In genomic region chr17:17507465-17508011, GRCh38 we compare ENCODE assay signal across 23 cellular contexts. TPM values are rescaled to one million over a fixed set of nuclear protein-coding genes. Genes with fewer than 3 reads are reported as not detected.
DNase-seq lines count a peak whose midpoint lies in the region; ATAC-seq and TF ChIP-seq lines count a peak whose summit lies in the region.
"Had no signal": no experiment of that assay in that cellular context is flagged by ENCODE, and none has a peak within 500 bp of the region (broad histone marks: within the 10 kb centered on the region; RNA-seq: fewer than 3 reads in every experiment).

No MANE protein-coding gene starts in this region.

- no peak overlapping the region for H3K27ac Mint-ChIP-seq in activated naive CD4-positive, alpha-beta T cell treated with anti-CD3 and anti-CD28 coated beads for 36 hours
- H3K27ac Mint-ChIP-seq: activated T-cell treated with anti-CD3 and anti-CD28 coated beads, Interleukin-2, amount 50 U/mL, for 24 hours; CD14-positive monocyte; GM23338; natural killer cell; stimulated activated naive B cell treated with anti-CD40 and anti-IgM and Interleukin-4, amounts not matched to agents 10 μg/mL and 1 μg/mL and 100 μg/mL, for 72 hours; T-helper 2 cell treated with Interferon-gamma antibody and Interleukin-4, amounts not matched to agents 5 μg/mL and 100 μg/mL, for 36 hours; WTC11 had no signal

- ATAC-seq in Right ventricle myocardium superior (ENCODE audit: poor library complexity): no peak
- ATAC-seq in mucosa of descending colon: no peak
- ATAC-seq: GM12878; GM23338; natural killer cell; stimulated activated naive B cell treated with anti-CD40 and anti-IgM and Interleukin-4, amounts not matched to agents 10 μg/mL and 1 μg/mL and 100 μg/mL, for 72 hours; WTC11 had no signal

- H3K4me3 ChIP-seq in mucosa of descending colon: no peak overlapping the region
- no peak overlapping the region for H3K4me3 ChIP-seq in coronary artery
- H3K4me3 ChIP-seq: GM12878, GM23338, pancreas, thoracic aorta had no signal

- intact Hi-C loops in Right ventricle myocardium superior (cut with DNase I): no loop called here
- intact Hi-C loops in mucosa of descending colon (cut with DNase I, micrococcal nuclease): loop anchor here (10.0 kb wide), 2 partner anchors 57 to 117 kb away; no protein-coding TSS in a partner anchor
- intact Hi-C loops in activated naive CD4-positive, alpha-beta T cell treated with anti-CD3 and anti-CD28 coated beads for 36 hours (cut with micrococcal nuclease): no loop called here

- H3K4me3 Mint-ChIP-seq in activated naive CD4-positive, alpha-beta T cell treated with anti-CD3 and anti-CD28 coated beads for 36 hours: no peak overlapping the region
- H3K4me3 Mint-ChIP-seq: activated T-cell treated with anti-CD3 and anti-CD28 coated beads, Interleukin-2, amount 50 U/mL, for 24 hours; CD14-positive monocyte; GM23338; natural killer cell; stimulated activated naive B cell treated with anti-CD40 and anti-IgM and Interleukin-4, amounts not matched to agents 10 μg/mL and 1 μg/mL and 100 μg/mL, for 72 hours; T-helper 2 cell treated with Interferon-gamma antibody and Interleukin-4, amounts not matched to agents 5 μg/mL and 100 μg/mL, for 36 hours; WTC11 had no signal

- H3K36me3 Mint-ChIP-seq in activated naive CD4-positive, alpha-beta T cell treated with anti-CD3 and anti-CD28 coated beads for 36 hours (ENCODE audit: low read depth): no peaks in the 10 kb centered on the region
- H3K36me3 Mint-ChIP-seq: natural killer cell; stimulated activated naive B cell treated with anti-CD40 and anti-IgM and Interleukin-4, amounts not matched to agents 10 μg/mL and 1 μg/mL and 100 μg/mL, for 72 hours; WTC11 had no signal

- CTCF ChIA-PET in activated naive CD4-positive, alpha-beta T cell treated with anti-CD3 and anti-CD28 coated beads for 36 hours (lab: Charles Lee): interaction anchor here (0.9 to 1.8 kb wide), 2 partner anchors 11 to 61 kb away, joined by 3 to 9 read pairs; partner anchors contain the start of gene RASD1

- H3K4me1 Mint-ChIP-seq in activated naive CD4-positive, alpha-beta T cell treated with anti-CD3 and anti-CD28 coated beads for 36 hours (ENCODE audit: low read depth): no peaks in the 10 kb centered on the region

- no peak overlapping the region for H3K27ac ChIP-seq in coronary artery
- H3K27ac ChIP-seq: thoracic aorta had no signal

- no peaks in the 10 kb centered on the region for H3K9me3 ChIP-seq in mucosa of descending colon
- H3K9me3 ChIP-seq: pancreas, thoracic aorta had no signal

- H3K36me3 ChIP-seq in mucosa of descending colon (ENCODE audit: low read depth): no peaks in the 10 kb centered on the region
- H3K36me3 ChIP-seq: pancreas, thoracic aorta had no signal

- DNase-seq in DMS 273 treated with DMSO at 0.1 percent for 48 hours (lab: John Stamatoyannopoulos, UW): peak; percentile 27
- peak; percentile 84 for DNase-seq in NCI-H69 (lab: John Stamatoyannopoulos, UW)
- peak; percentile 35 for DNase-seq in Right ventricle myocardium superior
- peak in 2 of 3 donors; percentile 19 to 42 for DNase-seq in mucosa of descending colon
- DNase-seq in coronary artery (ENCODE audit: low spot score): no peak
- DNase-seq in NCI-H1436 treated with DMSO at 0.1 percent for 48 hours (lab: John Stamatoyannopoulos, UW): no peak
- no peak for DNase-seq in activated naive CD4-positive, alpha-beta T cell treated with anti-CD3 and anti-CD28 coated beads for 36 hours
- no peak for DNase-seq in activated CD4-positive, alpha-beta T cell treated with anti-CD3 and anti-CD28 coated beads, Interleukin-2, amount 50 U/mL, for 48 hours
- DNase-seq: activated naive CD4-positive, alpha-beta T cell treated with Interleukin-2 at 50 U/mL for 16 hours; activated T-cell treated with anti-CD3 and anti-CD28 coated beads, Interleukin-2, amount 50 U/mL, for 24 hours; DMS153; GF-D8; natural killer cell; NCI-H774; stimulated activated CD4-positive, alpha-beta T cell treated with anti-CD3 and anti-CD28 coated beads, Interleukin-1b, Interleukin-23, amount 100 ng/mL, for 48 hours; stimulated activated naive B cell treated with anti-CD40 and anti-IgM and Interleukin-4, amounts not matched to agents 10 μg/mL and 1 μg/mL and 100 μg/mL, for 72 hours had no signal

- H3K27me3 Mint-ChIP-seq in activated naive CD4-positive, alpha-beta T cell treated with anti-CD3 and anti-CD28 coated beads for 36 hours (ENCODE audit: low read depth): no peaks in the 10 kb centered on the region
- H3K27me3 Mint-ChIP-seq: activated T-cell treated with anti-CD3 and anti-CD28 coated beads, Interleukin-2, amount 50 U/mL, for 24 hours; stimulated activated naive B cell treated with anti-CD40 and anti-IgM and Interleukin-4, amounts not matched to agents 10 μg/mL and 1 μg/mL and 100 μg/mL, for 72 hours had no signal

- H3K4me1 ChIP-seq in mucosa of descending colon (ENCODE audit: low read depth): no peaks in the 10 kb centered on the region
- H3K4me1 ChIP-seq: pancreas had no signal

- no peak for TF ChIP-seq CTCF in mucosa of descending colon (IDR thresholded peaks at IDR 0.05)
- no peak for TF ChIP-seq CTCF in coronary artery (IDR thresholded peaks at IDR 0.05)

- no peaks in the 10 kb centered on the region for H3K9me3 Mint-ChIP-seq in activated naive CD4-positive, alpha-beta T cell treated with anti-CD3 and anti-CD28 coated beads for 36 hours
- H3K9me3 Mint-ChIP-seq: activated T-cell treated with anti-CD3 and anti-CD28 coated beads, Interleukin-2, amount 50 U/mL, for 24 hours; CD14-positive monocyte; GM23338; natural killer cell; stimulated activated naive B cell treated with anti-CD40 and anti-IgM and Interleukin-4, amounts not matched to agents 10 μg/mL and 1 μg/mL and 100 μg/mL, for 72 hours; T-helper 2 cell treated with Interferon-gamma antibody and Interleukin-4, amounts not matched to agents 5 μg/mL and 100 μg/mL, for 36 hours; WTC11 had no signal

RNA-seq across cellular contexts. Expression of gene RASD1, which starts 11.3 kb away (rescaled TPM):
- total RNA-seq in Right ventricle myocardium superior (39.8 TPM), mucosa of descending colon (10 to 100 TPM; 10.8 to 27.8 (median 19.2) TPM)
- under 1 TPM; 0.17 to 0.36 TPM for total RNA-seq in activated naive CD4-positive, alpha-beta T cell treated with anti-CD3 and anti-CD28 coated beads for 36 hours
- total RNA-seq: GM12878 had no signal

RNA-seq across cellular contexts. Expression of gene MED9, which starts 30.7 kb away (rescaled TPM):
- total RNA-seq in Right ventricle myocardium superior: 37.5 TPM
- 10 to 100 TPM; 17.9 to 23.1 (median 20.3) TPM for total RNA-seq in mucosa of descending colon
- total RNA-seq in activated naive CD4-positive, alpha-beta T cell treated with anti-CD3 and anti-CD28 coated beads for 36 hours: 10 to 100 TPM; 13.2 to 14.4 TPM

Comparison
In these comparisons a context has a peak if more than half of its experiments do, and no peak if none do; other contexts are left out.
1. DNase-seq: peak in DMS 273 treated with DMSO at 0.1 percent for 48 hours (single experiment), NCI-H69 (single experiment), Right ventricle myocardium superior (single experiment) and mucosa of descending colon (2 of 3); none in coronary artery (single experiment), NCI-H1436 treated with DMSO at 0.1 percent for 48 hours (single experiment), activated naive CD4-positive, alpha-beta T cell treated with anti-CD3 and anti-CD28 coated beads for 36 hours (single experiment) and activated CD4-positive, alpha-beta T cell treated with anti-CD3 and anti-CD28 coated beads, Interleukin-2, amount 50 U/mL, for 48 hours (0 of 2).
2. RNA of gene RASD1, which starts 11.3 kb away (total RNA-seq): 39.8 TPM in Right ventricle myocardium superior (single experiment) and 10.8 to 27.8 TPM in mucosa of descending colon; 0.17 to 0.36 TPM in activated naive CD4-positive, alpha-beta T cell treated with anti-CD3 and anti-CD28 coated beads for 36 hours; every median in the first group is over 4 times any median in the second.
3. intact Hi-C loops: an anchor here in mucosa of descending colon (10.0 kb wide); none called in Right ventricle myocardium superior and activated naive CD4-positive, alpha-beta T cell treated with anti-CD3 and anti-CD28 coated beads for 36 hours.